9 cellular contexts compared by ENCODE assay signal in genomic region chr6:166466178-166467122, GRCh38.
A peak's percentile ranks its signal among the peaks of the same experiment; 100 is the strongest.
DNase-seq lines count a peak whose midpoint lies in the region; ATAC-seq and TF ChIP-seq lines count a peak whose summit lies in the region.
"Had no signal": no experiment of that assay in that cellular context is flagged by ENCODE, and none has a peak within 500 bp of the region (broad histone marks: within the 10 kb centered on the region; RNA-seq: fewer than 3 reads in every experiment).

No MANE protein-coding gene starts in this region.

- H3K23ac ChIP-seq in trophoblast cell (ENCODE audit: low read length) = no peak overlapping the region

- TF ChIP-seq CTCF in DND-41 (IDR thresholded peaks at IDR 0.05; ENCODE audit: borderline replicate concordance, extremely low read depth, low read length, poor library complexity, severe bottlenecking) (no peak), fibroblast of lung (conservative IDR thresholded peaks at IDR 0.05 in 1 of 2, IDR thresholded peaks at IDR 0.05 in 1 of 2; ENCODE audit: low read depth in 1 of 2, low read length in 2 of 2) (no peak)

- no peak overlapping the region for H2BK5ac ChIP-seq in trophoblast cell (ENCODE audit: low read depth, low read length, poor library complexity)

- H2AK5ac ChIP-seq in trophoblast cell (ENCODE audit: low read length) = no peak overlapping the region

- H3K4me3 ChIP-seq in DND-41 (ENCODE audit: low read depth in 1 of 2, low read length in 2 of 2) = no peak overlapping the region
- no peak overlapping the region for H3K4me3 ChIP-seq in fibroblast of lung (replicated peaks in 1 of 4; ENCODE audit: control extremely low read depth in 1 of 4, insufficient read depth in 1 of 4, low read depth in 3 of 4, low read length in 4 of 4)
- H3K4me3 ChIP-seq in trophoblast cell (ENCODE audit: low read depth, low read length) = no peak overlapping the region

- H3K36me3 ChIP-seq in DND-41 (ENCODE audit: insufficient read depth, low read length) (no peaks in the 10 kb centered on the region), fibroblast of lung (ENCODE audit: control insufficient read depth, insufficient read depth, low read length) (peaks cover 16% of the 10 kb centered on the region), trophoblast cell (ENCODE audit: control insufficient read depth in 1 of 2, insufficient read depth in 2 of 2, low read length in 2 of 2) (peaks cover 5 to 8% of the 10 kb centered on the region in 2 experiments)

- no peak overlapping the region for H2BK12ac ChIP-seq in trophoblast cell (ENCODE audit: low read length)

- H2AFZ ChIP-seq in DND-41 (ENCODE audit: low read depth, low read length) = no peak overlapping the region
- no peak overlapping the region for H2AFZ ChIP-seq in fibroblast of lung (ENCODE audit: low read length)
- H2AFZ ChIP-seq in trophoblast cell (ENCODE audit: insufficient read depth, low read length, poor library complexity) = no peak overlapping the region

- H3K14ac ChIP-seq in trophoblast cell (ENCODE audit: low read length) = no peak overlapping the region

- H2BK120ac ChIP-seq in trophoblast cell (ENCODE audit: insufficient read depth, low read length, poor library complexity) = no peak overlapping the region

- no peak overlapping the region for H3K9ac ChIP-seq in DND-41 (ENCODE audit: low read depth, low read length)
- H3K9ac ChIP-seq in fibroblast of lung (ENCODE audit: insufficient read depth, low read length) = no peak overlapping the region
- H3K9ac ChIP-seq in trophoblast cell (ENCODE audit: low read length) = no peak overlapping the region

- H3K79me1 ChIP-seq in trophoblast cell (ENCODE audit: low read length) = no peaks in the 10 kb centered on the region

- no peaks in the 10 kb centered on the region for H4K20me1 ChIP-seq in DND-41 (ENCODE audit: insufficient read depth, low read length)
- no peaks in the 10 kb centered on the region for H4K20me1 ChIP-seq in fibroblast of lung (ENCODE audit: control insufficient read depth, extremely low read depth, insufficient read depth, low read length)

- no peak overlapping the region for H3K18ac ChIP-seq in trophoblast cell (ENCODE audit: low read length)

- H3K9me3 ChIP-seq in DND-41 (ENCODE audit: insufficient read depth, low read length, severe bottlenecking) = no peaks in the 10 kb centered on the region
- H3K9me3 ChIP-seq in fibroblast of lung (ENCODE audit: control insufficient read depth, insufficient read depth, low read depth, low read length) = no peaks in the 10 kb centered on the region
- no peaks in the 10 kb centered on the region for H3K9me3 ChIP-seq in trophoblast cell (ENCODE audit: insufficient read depth, low read depth, low read length)

- H4K12ac ChIP-seq in trophoblast cell (ENCODE audit: low read depth, low read length) = no peak overlapping the region

- no peak overlapping the region for H4K8ac ChIP-seq in trophoblast cell (ENCODE audit: low read depth, low read length)

- no peak overlapping the region for H4K91ac ChIP-seq in trophoblast cell (ENCODE audit: low read depth, low read length)

- no peaks in the 10 kb centered on the region for H3K79me2 ChIP-seq in DND-41 (ENCODE audit: insufficient read depth, low read length)
- no peaks in the 10 kb centered on the region for H3K79me2 ChIP-seq in fibroblast of lung (ENCODE audit: control insufficient read depth, insufficient read depth, low read length)
- no peaks in the 10 kb centered on the region for H3K79me2 ChIP-seq in trophoblast cell (ENCODE audit: control insufficient read depth, insufficient read depth, low read length, poor library complexity)

- no peaks in the 10 kb centered on the region for H3K27me3 ChIP-seq in DND-41 (ENCODE audit: insufficient read depth, low read length, poor library complexity)
- no peaks in the 10 kb centered on the region for H3K27me3 ChIP-seq in fibroblast of lung (ENCODE audit: control insufficient read depth, insufficient read depth, low read length)
- no peaks in the 10 kb centered on the region for H3K27me3 ChIP-seq in trophoblast cell (ENCODE audit: insufficient read depth, low read length)

- WGBS in trophoblast cell (ENCODE audit: extremely low coverage, insufficient coverage, insufficient read length) = no CpG with 5 or more reads among the region's 9 CpGs

- peak; percentile 55; the same call in 2 of the 3 replicates for ATAC-seq in DND-41 (ENCODE audit: insufficient read depth, low read depth)
- ATAC-seq in HG02623 (IDR thresholded peaks at IDR 0.05; ENCODE audit: unreplicated experiment) = no peak
- ATAC-seq in GM18502 (IDR thresholded peaks at IDR 0.05; ENCODE audit: poor library complexity, unreplicated experiment) = no peak

- no peak for DNase-seq in DND-41
- peak; percentile 71 to 98 for DNase-seq in fibroblast of lung (ENCODE audit: low read depth in 2 of 2)
- DNase-seq in trophoblast cell = peak; percentile 65 to 83
- no peak for DNase-seq in NCI-H2171 treated with DMSO at 0.1 percent for 48 hours (lab: John Stamatoyannopoulos, UW)
- DNase-seq in NCI-H748 treated with DMSO at 0.1 percent for 48 hours (lab: John Stamatoyannopoulos, UW) = no peak
- DNase-seq: NCI-H1092 had no signal

- H3K4me2 ChIP-seq in DND-41 (ENCODE audit: insufficient read depth, low read length) (no peak overlapping the region), fibroblast of lung (ENCODE audit: extremely low read depth, insufficient read depth, low read length) (peak overlapping the region; percentile 69), trophoblast cell (ENCODE audit: low read length) (no peak overlapping the region)

- H3K4me1 ChIP-seq in DND-41 (ENCODE audit: insufficient read depth, low read length) = no peaks in the 10 kb centered on the region
- peaks cover 10% of the 10 kb centered on the region for H3K4me1 ChIP-seq in fibroblast of lung (ENCODE audit: control insufficient read depth, extremely low read depth, insufficient read depth, low read length)
- H3K4me1 ChIP-seq in trophoblast cell (ENCODE audit: control insufficient read depth in 1 of 2, insufficient read depth in 2 of 2, low read length in 2 of 2) = peaks cover 3 to 18% of the 10 kb centered on the region in 2 experiments

- no peak overlapping the region for H3K4ac ChIP-seq in trophoblast cell (ENCODE audit: low read depth, low read length)

- no peak overlapping the region for H3K27ac ChIP-seq in DND-41 (ENCODE audit: low read length)
- peak overlapping the region; percentile 78 for H3K27ac ChIP-seq in fibroblast of lung (ENCODE audit: insufficient read depth, low read length)
- peak overlapping the region; percentile 3 for H3K27ac ChIP-seq in trophoblast cell (ENCODE audit: low read depth, low read length)

TF ChIP-seq in PFSK-1, 5 proteins besides CTCF, POLR2A, EP300 and RAD21:
- peak; percentile 67; the same call in 1 of the 2 replicates for TF ChIP-seq TAF1 (IDR thresholded peaks at IDR 0.05; ENCODE audit: borderline replicate concordance, insufficient read depth, low read length)
- TF ChIP-seq SIN3A (IDR thresholded peaks at IDR 0.05; ENCODE audit: borderline replicate concordance, insufficient read depth, low read length) = 0 out of 2 replicates have a peak, but pooled peaks have one; percentile 46
- 0 out of 4 replicates have a peak, but pooled peaks of 1 of the 2 experiments have one; percentile 11 for TF ChIP-seq REST (IDR thresholded peaks at IDR 0.05; ENCODE audit: insufficient read depth in 1 of 2, low read depth in 2 of 2, low read length in 2 of 2)
- peak; percentile 84 for TF ChIP-seq POLR2AphosphoS5 (IDR thresholded peaks at IDR 0.05; ENCODE audit: low read depth, low read length)
- TF ChIP-seq FOXP2 (optimal IDR thresholded peaks at IDR 0.05; ENCODE audit: borderline replicate concordance, extremely low read depth, extremely low read length, insufficient read depth) = no peak

Comparison
In these comparisons a context has a peak if more than half of its experiments do, and no peak if none do; other contexts are left out.
1. DNase-seq: peak in fibroblast of lung (2 of 2) and trophoblast cell (2 of 2); none in DND-41 (single experiment), NCI-H2171 treated with DMSO at 0.1 percent for 48 hours (single experiment) and NCI-H748 treated with DMSO at 0.1 percent for 48 hours (single experiment).